In the genomic region with DNA sequence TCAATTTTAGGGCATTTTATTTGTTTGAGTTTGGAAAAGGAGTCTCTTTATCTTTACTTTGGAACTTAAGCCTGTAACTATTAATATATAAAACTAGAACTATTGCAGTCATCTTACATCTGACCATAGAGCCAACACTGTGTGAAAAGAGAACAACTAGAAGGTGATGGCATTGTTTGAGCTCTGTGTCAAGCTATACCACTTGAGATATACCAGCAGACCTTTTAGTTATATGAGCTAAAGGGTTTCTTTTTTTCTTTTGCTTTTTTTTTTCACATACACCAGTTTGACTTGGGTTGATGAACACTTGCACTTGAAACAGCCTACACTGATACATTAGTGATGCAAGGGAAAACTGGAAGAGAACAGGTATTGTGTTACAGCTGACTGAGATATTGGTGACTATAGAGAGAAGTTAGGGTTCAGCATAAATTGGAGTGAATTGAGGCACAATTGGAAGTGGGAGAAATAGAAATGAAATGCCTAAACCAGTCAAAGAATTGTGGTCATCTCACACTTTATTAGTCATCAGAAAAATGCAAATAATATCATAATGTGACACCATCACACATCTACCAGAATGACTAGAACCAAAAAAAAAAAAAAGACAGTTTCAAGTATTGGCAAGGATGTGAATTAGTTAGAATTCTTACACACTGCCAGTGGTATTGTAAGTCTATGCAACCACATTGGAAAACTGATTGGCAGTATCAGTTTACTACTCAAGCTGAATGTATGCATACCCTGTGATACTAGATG, we compare ENCODE assay signal across 28 cellular contexts.
A peak's percentile ranks its signal among the peaks of the same experiment; 100 is the strongest.
DNase-seq lines count a peak whose midpoint lies in the region; ATAC-seq and TF ChIP-seq lines count a peak whose summit lies in the region.
"Had no signal": no experiment of that assay in that cellular context is flagged by ENCODE, and none has a peak within 500 bp of the region (broad histone marks: within the 10 kb centered on the region; RNA-seq: fewer than 3 reads in every experiment).

No MANE protein-coding gene starts in this region.

- peaks cover 18% of the 10 kb centered on the region for H3K27me3 Mint-ChIP-seq in activated CD8-positive, alpha-beta T cell treated with anti-CD3 and anti-CD28 coated beads for 36 hours
- peaks cover 30% of the 10 kb centered on the region for H3K27me3 Mint-ChIP-seq in activated CD8-positive, alpha-beta T cell treated with anti-CD3 and anti-CD28 coated beads, Interleukin-2, amount 10 ng/mL, durations not matched to agents 7 days and 5 days (ENCODE audit: low read depth)
- peaks cover 0 to 4% (median 0%) of the 10 kb centered on the region in 3 donors for H3K27me3 Mint-ChIP-seq in immature natural killer cell (ENCODE audit: low read depth in 3 of 3)
- H3K27me3 Mint-ChIP-seq in T-helper 17 cell, result peaks cover 8% of the 10 kb centered on the region

- TF ChIP-seq CTCF in activated CD8-positive, alpha-beta T cell treated with anti-CD3 and anti-CD28 coated beads for 36 hours (IDR thresholded peaks at IDR 0.05), result no peak

- no peaks in the 10 kb centered on the region for H4K20me1 ChIP-seq in GM23248 (ENCODE audit: insufficient read depth)

- peak; percentile 62 for ATAC-seq in activated CD8-positive, alpha-beta T cell treated with anti-CD3 and anti-CD28 coated beads for 36 hours
- ATAC-seq in activated CD8-positive, alpha-beta T cell treated with anti-CD3 and anti-CD28 coated beads, Interleukin-2, amount 10 ng/mL, durations not matched to agents 7 days and 5 days, result no peak
- ATAC-seq in GM21381 (IDR thresholded peaks at IDR 0.05; ENCODE audit: unreplicated experiment) (peak; percentile 65), HG03354 (IDR thresholded peaks at IDR 0.05; ENCODE audit: poor library complexity, severe bottlenecking, unreplicated experiment) (peak; percentile 78), HG03457 (IDR thresholded peaks at IDR 0.05; ENCODE audit: unreplicated experiment) (no peak), T-helper 17 cell (no peak)
- ATAC-seq: left ventricle myocardium superior; naive thymus-derived CD8-positive, alpha-beta T cell had no signal

- no peak overlapping the region for H3K9ac ChIP-seq in GM23248
- H3K9ac ChIP-seq: SK-N-SH had no signal

- H3K36me3 ChIP-seq in GM23248 (ENCODE audit: low read depth), result no peaks in the 10 kb centered on the region
- H3K36me3 ChIP-seq: brain microvascular endothelial cell, esophagus muscularis mucosa, suprapubic skin had no signal

- no peak for DNase-seq in activated CD8-positive, alpha-beta T cell treated with anti-CD3 and anti-CD28 coated beads for 36 hours
- DNase-seq in activated CD8-positive, alpha-beta T cell treated with anti-CD3 and anti-CD28 coated beads, Interleukin-2, amount 10 ng/mL, durations not matched to agents 7 days and 5 days, result no peak
- DNase-seq in immature natural killer cell, result peak; percentile 23 to 33 (median 28)
- DNase-seq in GM23248, result no peak
- DNase-seq in T-helper 17 cell, result no peak
- DNase-seq: 8988T; activated CD4-positive, alpha-beta T cell treated with anti-CD3 and anti-CD28 coated beads, Interleukin-2, amount 10 ng/mL, durations not matched to agents 7 days and 5 days; activated CD8-positive, alpha-beta memory T cell treated with anti-CD3 and anti-CD28 coated beads, Interleukin-2, amount 50 U/mL, for 4 hours; activated gamma-delta T cell treated with Interleukin-2 at 50 U/mL for 16 hours; brain microvascular endothelial cell; CD4-positive, alpha-beta T cell; effector CD8-positive, alpha-beta T cell; foreskin melanocyte; GOT3; IMR-90; left ventricle myocardium superior; naive thymus-derived CD8-positive, alpha-beta T cell; NCI-H2081; SK-N-SH; small intestine; stimulated activated CD4-positive, alpha-beta T cell treated with anti-CD3 and anti-CD28 coated beads, Interleukin-1b, Interleukin-23, amount 100 ng/mL, for 48 hours had no signal

- no peaks in the 10 kb centered on the region for H3K9me3 ChIP-seq in GM23248 (ENCODE audit: low read depth)
- no peaks in the 10 kb centered on the region for H3K9me3 ChIP-seq in T-helper 17 cell (ENCODE audit: control insufficient read depth, low read length, poor library complexity, severe bottlenecking)
- H3K9me3 ChIP-seq: esophagus muscularis mucosa, SK-N-SH, suprapubic skin had no signal

- no peak overlapping the region for H3K4me3 ChIP-seq in GM23248
- H3K4me3 ChIP-seq: esophagus muscularis mucosa, suprapubic skin had no signal

- POLR2A ChIA-PET in activated CD8-positive, alpha-beta T cell treated with anti-CD3 and anti-CD28 coated beads for 36 hours (lab: Charles Lee), result interaction anchor here (0.6 kb wide), 2 partner anchors 19 to 77 kb away, joined by 3 to 4 read pairs; no protein-coding TSS in a partner anchor
- POLR2A ChIA-PET in activated CD8-positive, alpha-beta T cell treated with anti-CD3 and anti-CD28 coated beads, Interleukin-2, amount 10 ng/mL, durations not matched to agents 7 days and 5 days (lab: Charles Lee), result interaction anchor here (0.6 kb wide), 1 partner anchor 150 kb away, joined by 3 read pairs; no protein-coding TSS in a partner anchor

- CTCF ChIA-PET in activated CD8-positive, alpha-beta T cell treated with anti-CD3 and anti-CD28 coated beads for 36 hours (lab: Charles Lee), result interaction anchor here (1.3 kb wide), 1 partner anchor 156 kb away, joined by 4 read pairs; no protein-coding TSS in a partner anchor
- CTCF ChIA-PET in activated CD8-positive, alpha-beta T cell treated with anti-CD3 and anti-CD28 coated beads, Interleukin-2, amount 10 ng/mL, durations not matched to agents 7 days and 5 days (lab: Charles Lee), result no interaction called here

- no peaks in the 10 kb centered on the region for H3K36me3 Mint-ChIP-seq in activated CD8-positive, alpha-beta T cell treated with anti-CD3 and anti-CD28 coated beads for 36 hours (ENCODE audit: low read depth)
- H3K36me3 Mint-ChIP-seq in activated CD8-positive, alpha-beta T cell treated with anti-CD3 and anti-CD28 coated beads, Interleukin-2, amount 10 ng/mL, durations not matched to agents 7 days and 5 days (ENCODE audit: low read depth), result peaks cover 6% of the 10 kb centered on the region
- H3K36me3 Mint-ChIP-seq in immature natural killer cell (peaks cover 41 to 59% (median 48%) of the 10 kb centered on the region in 3 donors), T-helper 17 cell (ENCODE audit: low read depth) (peaks cover 2% of the 10 kb centered on the region)
- H3K36me3 Mint-ChIP-seq: mesothelial cell of epicardium had no signal

- H3K79me2 ChIP-seq in GM23248 (ENCODE audit: insufficient read depth), result no peaks in the 10 kb centered on the region

- no peak overlapping the region for H3K27ac ChIP-seq in GM23248
- H3K27ac ChIP-seq: brain microvascular endothelial cell, esophagus muscularis mucosa, suprapubic skin, VCaP had no signal

- no peaks in the 10 kb centered on the region for H3K9me2 ChIP-seq in GM23248 (ENCODE audit: insufficient read depth)
- H3K9me2 ChIP-seq: SK-N-SH had no signal

- peaks cover 8% of the 10 kb centered on the region for H3K9me3 Mint-ChIP-seq in activated CD8-positive, alpha-beta T cell treated with anti-CD3 and anti-CD28 coated beads for 36 hours
- peaks cover 3% of the 10 kb centered on the region for H3K9me3 Mint-ChIP-seq in activated CD8-positive, alpha-beta T cell treated with anti-CD3 and anti-CD28 coated beads, Interleukin-2, amount 10 ng/mL, durations not matched to agents 7 days and 5 days (ENCODE audit: insufficient read depth)
- peaks cover 0 to 2% (median 0%) of the 10 kb centered on the region in 6 donors for H3K9me3 Mint-ChIP-seq in immature natural killer cell
- H3K9me3 Mint-ChIP-seq: CD4-positive, alpha-beta T cell had no signal

- H3K4me1 ChIP-seq in GM23248 (ENCODE audit: insufficient read depth), result no peaks in the 10 kb centered on the region
- H3K4me1 ChIP-seq: esophagus muscularis mucosa, suprapubic skin had no signal

- peaks cover 6% of the 10 kb centered on the region for H3K4me1 Mint-ChIP-seq in activated CD8-positive, alpha-beta T cell treated with anti-CD3 and anti-CD28 coated beads for 36 hours (ENCODE audit: low read depth)
- no peaks in the 10 kb centered on the region for H3K4me1 Mint-ChIP-seq in activated CD8-positive, alpha-beta T cell treated with anti-CD3 and anti-CD28 coated beads, Interleukin-2, amount 10 ng/mL, durations not matched to agents 7 days and 5 days (ENCODE audit: low read depth)
- H3K4me1 Mint-ChIP-seq in immature natural killer cell, result peaks cover 36 to 51% of the 10 kb centered on the region in 2 donors
- H3K4me1 Mint-ChIP-seq in T-helper 17 cell, result no peaks in the 10 kb centered on the region
- H3K4me1 Mint-ChIP-seq: activated CD4-positive, alpha-beta T cell treated with anti-CD3 and anti-CD28 coated beads, Interleukin-2, amount 10 ng/mL, durations not matched to agents 7 days and 5 days; mesothelial cell of epicardium had no signal

- H3F3A ChIP-seq in GM23248 (ENCODE audit: insufficient read depth), result no peaks in the 10 kb centered on the region

- no peak overlapping the region for H3K27ac Mint-ChIP-seq in activated CD8-positive, alpha-beta T cell treated with anti-CD3 and anti-CD28 coated beads for 36 hours
- H3K27ac Mint-ChIP-seq in activated CD8-positive, alpha-beta T cell treated with anti-CD3 and anti-CD28 coated beads, Interleukin-2, amount 10 ng/mL, durations not matched to agents 7 days and 5 days, result no peak overlapping the region
- H3K27ac Mint-ChIP-seq in immature natural killer cell, result peak overlapping the region; percentile 36 to 90 (median 82)
- no peak overlapping the region for H3K27ac Mint-ChIP-seq in T-helper 17 cell
- H3K27ac Mint-ChIP-seq: activated CD4-positive, alpha-beta T cell treated with anti-CD3 and anti-CD28 coated beads, Interleukin-2, amount 10 ng/mL, durations not matched to agents 7 days and 5 days; CD4-positive, alpha-beta T cell; mesothelial cell of epicardium; naive thymus-derived CD8-positive, alpha-beta T cell had no signal

- H2AFZ ChIP-seq in GM23248, result no peak overlapping the region

- H3K27me3 ChIP-seq in GM23248 (replicated peaks; ENCODE audit: insufficient read depth), result no peaks in the 10 kb centered on the region
- H3K27me3 ChIP-seq: brain microvascular endothelial cell, esophagus muscularis mucosa, suprapubic skin had no signal

- in situ Hi-C loops in GM23248 (cut with MboI), result no loop called here

- no peak overlapping the region for H3K4me2 ChIP-seq in GM23248 (ENCODE audit: unreplicated experiment)
- H3K4me2 ChIP-seq: SK-N-SH had no signal

- H3K4me3 Mint-ChIP-seq in activated CD8-positive, alpha-beta T cell treated with anti-CD3 and anti-CD28 coated beads for 36 hours, result no peak overlapping the region
- no peak overlapping the region for H3K4me3 Mint-ChIP-seq in activated CD8-positive, alpha-beta T cell treated with anti-CD3 and anti-CD28 coated beads, Interleukin-2, amount 10 ng/mL, durations not matched to agents 7 days and 5 days
- H3K4me3 Mint-ChIP-seq in immature natural killer cell (peak overlapping the region in 4 of 5 donors; percentile 2 to 51 (median 24)), T-helper 17 cell (no peak overlapping the region)
- H3K4me3 Mint-ChIP-seq: activated CD4-positive, alpha-beta T cell treated with anti-CD3 and anti-CD28 coated beads, Interleukin-2, amount 10 ng/mL, durations not matched to agents 7 days and 5 days; CD4-positive, alpha-beta T cell; mesothelial cell of epicardium; naive thymus-derived CD8-positive, alpha-beta T cell had no signal

- intact Hi-C loops in activated CD8-positive, alpha-beta T cell treated with anti-CD3 and anti-CD28 coated beads for 36 hours (cut with micrococcal nuclease), result no loop called here

Comparison
In these comparisons a context has a peak if more than half of its experiments do, and no peak if none do; other contexts are left out.
1. ATAC-seq: peak in activated CD8-positive, alpha-beta T cell treated with anti-CD3 and anti-CD28 coated beads for 36 hours (single experiment), GM21381 (single experiment) and HG03354 (single experiment); none in activated CD8-positive, alpha-beta T cell treated with anti-CD3 and anti-CD28 coated beads, Interleukin-2, amount 10 ng/mL, durations not matched to agents 7 days and 5 days (single experiment), HG03457 (single experiment) and T-helper 17 cell (single experiment).
2. DNase-seq: peak in immature natural killer cell (3 of 3); none in activated CD8-positive, alpha-beta T cell treated with anti-CD3 and anti-CD28 coated beads for 36 hours (single experiment), activated CD8-positive, alpha-beta T cell treated with anti-CD3 and anti-CD28 coated beads, Interleukin-2, amount 10 ng/mL, durations not matched to agents 7 days and 5 days (single experiment), GM23248 (single experiment) and T-helper 17 cell (0 of 3).
3. H3K27ac Mint-ChIP-seq: peak in immature natural killer cell (6 of 6); none in activated CD8-positive, alpha-beta T cell treated with anti-CD3 and anti-CD28 coated beads for 36 hours (single experiment), activated CD8-positive, alpha-beta T cell treated with anti-CD3 and anti-CD28 coated beads, Interleukin-2, amount 10 ng/mL, durations not matched to agents 7 days and 5 days (single experiment) and T-helper 17 cell (single experiment).
4. H3K4me3 Mint-ChIP-seq: peak in immature natural killer cell (4 of 5); none in activated CD8-positive, alpha-beta T cell treated with anti-CD3 and anti-CD28 coated beads for 36 hours (single experiment), activated CD8-positive, alpha-beta T cell treated with anti-CD3 and anti-CD28 coated beads, Interleukin-2, amount 10 ng/mL, durations not matched to agents 7 days and 5 days (single experiment) and T-helper 17 cell (single experiment).